ENCODE assay signal across 19 cellular contexts in genomic region chr7:47320296-47320695, GRCh38.
DNase-seq lines count a peak whose midpoint lies in the region; ATAC-seq and TF ChIP-seq lines count a peak whose summit lies in the region.
"Had no signal": no experiment of that assay in that cellular context is flagged by ENCODE, and none has a peak within 500 bp of the region (broad histone marks: within the 10 kb centered on the region; RNA-seq: fewer than 3 reads in every experiment).

No MANE protein-coding gene starts in this region.

- H2AFZ ChIP-seq in mesenchymal stem cell (ENCODE audit: low read depth, low read length): no peak overlapping the region

- peak overlapping the region; percentile 2 for H2BK15ac ChIP-seq in mesenchymal stem cell (ENCODE audit: low read depth, poor library complexity, severe bottlenecking)

- no peak overlapping the region for H3K14ac ChIP-seq in mesenchymal stem cell (ENCODE audit: low read length in 2 of 2)

- no peak overlapping the region for H3K4me2 ChIP-seq in mesenchymal stem cell (ENCODE audit: low read length, poor library complexity, severe bottlenecking)

- 77% methylated on average over 5 of the region's 5 CpGs for WGBS in mesenchymal stem cell

- no peak overlapping the region for H2BK12ac ChIP-seq in mesenchymal stem cell (ENCODE audit: low read length in 2 of 2)

- H3K4me3 ChIP-seq in Caco-2 (ENCODE audit: low read depth, low read length) (no peak overlapping the region), mesenchymal stem cell (ENCODE audit: insufficient read depth in 1 of 2, low read depth in 1 of 2, low read length in 2 of 2) (no peak overlapping the region)

- peaks cover 20% of the 10 kb centered on the region for H3K4me1 Mint-ChIP-seq in Caco-2 (ENCODE audit: low read depth, unreplicated experiment)
- H3K4me1 Mint-ChIP-seq: CD4-positive, CD25-positive, alpha-beta regulatory T cell had no signal

- TF ChIP-seq CTCF in Caco-2 (IDR thresholded peaks at IDR 0.05; ENCODE audit: insufficient read depth in 1 of 2, low read depth in 1 of 2, low read length in 1 of 2, severe bottlenecking in 1 of 2, unreplicated experiment in 1 of 2): no peak

- CTCF ChIA-PET in Caco-2 (lab: Charles Lee): interaction anchor here (0.9 kb wide), 1 partner anchor 54 kb away, joined by 3 read pairs; no protein-coding TSS in a partner anchor

- peaks cover 25% of the 10 kb centered on the region for H3K79me1 ChIP-seq in mesenchymal stem cell (replicated peaks; ENCODE audit: low read length, poor library complexity, severe bottlenecking)

- H3K27ac ChIP-seq in caudate nucleus (ENCODE audit: low read depth, low read length) (peak overlapping the region; percentile 40), mesenchymal stem cell (ENCODE audit: low read length, poor library complexity, severe bottlenecking) (no peak overlapping the region)

- DNase-seq in Caco-2: no peak
- DNase-seq in HT1080 (ENCODE audit: low read depth): peak; percentile 23
- DNase-seq in caudate nucleus (lab: John Stamatoyannopoulos, UW): no peak
- peak; percentile 69 for DNase-seq in mesenchymal stem cell
- no peak for DNase-seq in nucleus accumbens (lab: John Stamatoyannopoulos, UW)
- DNase-seq in KG1 (lab: John Stamatoyannopoulos, UW): no peak
- DNase-seq in Ammon's horn (ENCODE audit: low spot score): no peak
- DNase-seq: CD4-positive, CD25-positive, alpha-beta regulatory T cell; Karpas-422; MV-4-11; NCI-H1436; NCI-H2107; NCI-H345; NCI-H526 treated with DMSO at 0.1 percent for 48 hours; NK-92 treated with Interleukin-12 subunit alpha and Interleukin-12 subunit beta, amount 100 ng/mL, for 24 hours; SHP77 had no signal

- H3K36me3 ChIP-seq in Caco-2 (ENCODE audit: control insufficient read depth, insufficient read depth, low read length) (peaks cover 7% of the 10 kb centered on the region), mesenchymal stem cell (ENCODE audit: control insufficient read depth in 1 of 2, insufficient read depth in 2 of 2, low read depth in 1 of 2, low read length in 2 of 2) (peaks cover 4 to 38% of the 10 kb centered on the region in 2 experiments)

- no peak for ATAC-seq in GM18505 (IDR thresholded peaks at IDR 0.05; ENCODE audit: unreplicated experiment)
- ATAC-seq: HepG2, SK-N-SH treated with all-trans-retinoic acid at 6 μM for 48 hours had no signal

- no TSS peak for BruUV-seq in Caco-2 (replicated peaks; lab: Mats Ljungman, UMichigan)

- no peaks in the 10 kb centered on the region for H3K9me3 Mint-ChIP-seq in Caco-2 (ENCODE audit: unreplicated experiment)

- H4K8ac ChIP-seq in mesenchymal stem cell (ENCODE audit: low read length): peak overlapping the region; percentile 29

- H2AK5ac ChIP-seq in mesenchymal stem cell (ENCODE audit: low read length, severe bottlenecking): no peak overlapping the region

- no peak overlapping the region for H2BK5ac ChIP-seq in mesenchymal stem cell (ENCODE audit: low read depth, low read length, poor library complexity, severe bottlenecking)

- no peak overlapping the region for H3K23ac ChIP-seq in mesenchymal stem cell (ENCODE audit: low read length in 2 of 2)

- H3K27me3 Mint-ChIP-seq in Caco-2 (ENCODE audit: insufficient read depth, unreplicated experiment): no peaks in the 10 kb centered on the region

- intact Hi-C loops in Caco-2 (cut with micrococcal nuclease; ENCODE audit: unreplicated experiment): no loop called here

- no peak overlapping the region for H4K91ac ChIP-seq in mesenchymal stem cell (ENCODE audit: low read length)

- peak overlapping the region; percentile 20 for H3K27ac Mint-ChIP-seq in Caco-2 (ENCODE audit: unreplicated experiment)
- H3K27ac Mint-ChIP-seq: CD4-positive, CD25-positive, alpha-beta regulatory T cell had no signal

- H2BK120ac ChIP-seq in mesenchymal stem cell (ENCODE audit: low read depth, low read length): no peak overlapping the region

- H3K9ac ChIP-seq in mesenchymal stem cell (ENCODE audit: low read length): no peak overlapping the region

- peaks cover 6% of the 10 kb centered on the region for H3K4me1 ChIP-seq in Caco-2
- peaks cover 4% of the 10 kb centered on the region for H3K4me1 ChIP-seq in mesenchymal stem cell (ENCODE audit: control insufficient read depth, insufficient read depth, low read depth, low read length)

- H3K9me3 ChIP-seq in Caco-2 (no peaks in the 10 kb centered on the region), mesenchymal stem cell (ENCODE audit: control insufficient read depth, low read length) (peaks cover 8% of the 10 kb centered on the region)

- no peak overlapping the region for H3K18ac ChIP-seq in mesenchymal stem cell (ENCODE audit: low read depth in 1 of 2, low read length in 2 of 2)

- H3K4me3 Mint-ChIP-seq in Caco-2 (ENCODE audit: unreplicated experiment): no peak overlapping the region
- H3K4me3 Mint-ChIP-seq: CD4-positive, CD25-positive, alpha-beta regulatory T cell had no signal

- peaks cover 96% of the 10 kb centered on the region for H3K36me3 Mint-ChIP-seq in Caco-2 (ENCODE audit: insufficient read depth, unreplicated experiment)
- H3K36me3 Mint-ChIP-seq: CD4-positive, CD25-positive, alpha-beta regulatory T cell had no signal

- H3K27me3 ChIP-seq in Caco-2 (replicated peaks; ENCODE audit: control insufficient read depth, insufficient read depth, low read length) (no peaks in the 10 kb centered on the region), mesenchymal stem cell (ENCODE audit: control insufficient read depth in 1 of 2, insufficient read depth in 1 of 2, low read length in 2 of 2) (no peaks in the 10 kb centered on the region)

- no peak for TF ChIP-seq POLR2A in GM18505 (IDR thresholded peaks at IDR 0.05; ENCODE audit: borderline replicate concordance, extremely low read depth, insufficient read depth, insufficient read length)

- POLR2A ChIA-PET in Caco-2 (lab: Charles Lee): no interaction called here

- no peak overlapping the region for H3K4ac ChIP-seq in mesenchymal stem cell (ENCODE audit: low read depth in 1 of 2, low read length in 2 of 2)

Comparison
In these comparisons a context has a peak if more than half of its experiments do, and no peak if none do; other contexts are left out.
1. DNase-seq: peak in HT1080 (single experiment) and mesenchymal stem cell (single experiment); none in Caco-2 (0 of 2), caudate nucleus (0 of 61), nucleus accumbens (0 of 56), KG1 (single experiment) and Ammon's horn (single experiment).